Comparison of ENCODE assay signal across 1 cellular context in the genomic region with DNA sequence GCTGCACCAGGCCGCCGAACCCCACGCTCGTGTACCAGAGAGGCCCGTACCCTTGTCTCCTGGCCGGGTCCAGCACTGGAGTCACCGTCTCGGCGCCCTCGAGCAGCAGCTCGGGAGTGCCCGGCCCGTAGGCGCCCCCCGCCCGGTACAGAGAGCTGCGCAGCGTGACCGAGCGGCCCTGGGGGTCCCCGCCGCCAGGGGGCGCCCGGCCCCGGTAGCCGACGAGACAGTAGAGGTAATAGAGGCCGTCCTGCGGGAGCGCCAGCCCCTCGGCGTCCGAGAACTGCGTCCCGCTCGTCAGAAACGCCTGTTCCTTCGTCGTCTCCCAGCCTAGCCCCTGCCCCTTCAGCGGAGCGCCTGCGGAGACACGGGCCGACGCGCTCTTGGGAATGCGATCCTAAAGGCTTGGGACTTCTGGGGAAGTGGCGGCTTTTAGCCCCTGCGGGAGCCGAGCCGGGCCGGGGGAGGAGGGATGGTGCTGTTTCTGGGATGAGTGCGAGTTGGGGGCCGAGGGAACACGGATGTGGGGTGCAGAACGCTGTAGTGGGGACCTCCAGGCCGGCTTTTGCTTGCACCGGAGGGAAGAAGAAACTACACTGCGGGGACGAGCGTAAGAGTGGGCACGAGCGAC.
TF ChIP-seq lines count a peak whose summit lies in the region.

No MANE protein-coding gene starts in this region.

TF ChIP-seq in K562, 482 proteins besides CTCF, POLR2A, EP300 and RAD21 (continued from another document and continues in another):
- no peak for TF ChIP-seq ZNF280B (CRISPR knock-in tag; IDR thresholded peaks at IDR 0.05)
- TF ChIP-seq U2AF1 (optimal IDR thresholded peaks at IDR 0.05; ENCODE audit: low read depth, low read length), result no peak
- TF ChIP-seq C11orf30 (IDR thresholded peaks at IDR 0.05; ENCODE audit: low read depth), result no peak
- no peak for TF ChIP-seq MEIS2 (IDR thresholded peaks at IDR 0.05; ENCODE audit: partially characterized antibody)
- peak; percentile 94 for TF ChIP-seq RBFOX2 (IDR thresholded peaks at IDR 0.05; ENCODE audit: low read depth, low read length)
- TF ChIP-seq ZNF24 (IDR thresholded peaks at IDR 0.05), result peak; percentile 77; the same call in 1 of the 2 replicates
- TF ChIP-seq HDGF (IDR thresholded peaks at IDR 0.05), result no peak; the same call in 1 of the 2 replicates
- TF ChIP-seq ZNF41 (CRISPR knock-in tag; conservative IDR thresholded peaks at IDR 0.05), result no peak
- no peak for TF ChIP-seq RFX7 (CRISPR knock-in tag; IDR thresholded peaks at IDR 0.05)
- TF ChIP-seq IRF9 (tag; IDR thresholded peaks at IDR 0.05), result no peak
- TF ChIP-seq NR2F6 (CRISPR knock-in tag; IDR thresholded peaks at IDR 0.05), result no peak
- peak; percentile 97 for TF ChIP-seq CXXC5 (CRISPR knock-in tag; IDR thresholded peaks at IDR 0.05)
- 0 out of 2 replicates have a peak, but pooled peaks have one; percentile 62 for TF ChIP-seq FOXP1 (CRISPR knock-in tag; IDR thresholded peaks at IDR 0.05)
- TF ChIP-seq ZBTB11 (CRISPR knock-in tag; IDR thresholded peaks at IDR 0.05), result peak in 1 of 3 experiments; percentile 76; a peak in 2 of 6 replicates
- TF ChIP-seq, protein P1, sequence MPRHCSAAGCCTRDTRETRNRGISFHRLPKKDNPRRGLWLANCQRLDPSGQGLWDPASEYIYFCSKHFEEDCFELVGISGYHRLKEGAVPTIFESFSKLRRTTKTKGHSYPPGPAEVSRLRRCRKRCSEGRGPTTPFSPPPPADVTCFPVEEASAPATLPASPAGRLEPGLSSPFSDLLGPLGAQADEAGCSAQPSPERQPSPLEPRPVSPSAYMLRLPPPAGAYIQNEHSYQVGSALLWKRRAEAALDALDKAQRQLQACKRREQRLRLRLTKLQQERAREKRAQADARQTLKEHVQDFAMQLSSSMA (CRISPR knock-in tag; IDR thresholded peaks at IDR 0.05), result no peak
- peak; percentile 92 to 93 for TF ChIP-seq MAZ (CRISPR knock-in tag; conservative IDR thresholded peaks at IDR 0.05 in 1 of 2, IDR thresholded peaks at IDR 0.05 in 1 of 2)
- peak in 1 of 2 experiments; percentile 62; a peak in 1 of 4 replicates for TF ChIP-seq NONO (IDR thresholded peaks at IDR 0.05; ENCODE audit: low read depth in 2 of 2, low read length in 1 of 2)
- TF ChIP-seq NFATC3 (IDR thresholded peaks at IDR 0.05), result no peak
- TF ChIP-seq SREBF1 (IDR thresholded peaks at IDR 0.05; ENCODE audit: borderline replicate concordance, low read depth, low read length), result no peak
- no peak for TF ChIP-seq ZNF79 (CRISPR knock-in tag; IDR thresholded peaks at IDR 0.05; ENCODE audit: low read depth)
- no peak for TF ChIP-seq ZFP30 (CRISPR knock-in tag; IDR thresholded peaks at IDR 0.05; ENCODE audit: borderline replicate concordance)
- TF ChIP-seq ZNF324 (CRISPR knock-in tag; IDR thresholded peaks at IDR 0.05), result no peak
- no peak for TF ChIP-seq RBM17 (IDR thresholded peaks at IDR 0.05; ENCODE audit: borderline replicate concordance, low read depth, low read length)
- peak; percentile 23; the same call in 1 of the 2 replicates for TF ChIP-seq TEAD4 (IDR thresholded peaks at IDR 0.05; ENCODE audit: low read length)
- no peak for TF ChIP-seq TEAD4 (CRISPR knock-in tag; IDR thresholded peaks at IDR 0.05; ENCODE audit: borderline replicate concordance)
- TF ChIP-seq, protein P2, sequence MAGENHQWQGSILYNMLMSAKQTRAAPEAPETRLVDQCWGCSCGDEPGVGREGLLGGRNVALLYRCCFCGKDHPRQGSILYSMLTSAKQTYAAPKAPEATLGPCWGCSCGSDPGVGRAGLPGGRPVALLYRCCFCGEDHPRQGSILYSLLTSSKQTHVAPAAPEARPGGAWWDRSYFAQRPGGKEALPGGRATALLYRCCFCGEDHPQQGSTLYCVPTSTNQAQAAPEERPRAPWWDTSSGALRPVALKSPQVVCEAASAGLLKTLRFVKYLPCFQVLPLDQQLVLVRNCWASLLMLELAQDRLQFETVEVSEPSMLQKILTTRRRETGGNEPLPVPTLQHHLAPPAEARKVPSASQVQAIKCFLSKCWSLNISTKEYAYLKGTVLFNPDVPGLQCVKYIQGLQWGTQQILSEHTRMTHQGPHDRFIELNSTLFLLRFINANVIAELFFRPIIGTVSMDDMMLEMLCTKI (IDR thresholded peaks at IDR 0.05; ENCODE audit: partially characterized antibody), result no peak
- TF ChIP-seq NCOA4 (IDR thresholded peaks at IDR 0.05; ENCODE audit: partially characterized antibody), result no peak
- TF ChIP-seq ZEB2 (IDR thresholded peaks at IDR 0.05), result no peak
- TF ChIP-seq MLLT1 (IDR thresholded peaks at IDR 0.05), result peak; percentile 26 to 45; a peak in 1 of 4 replicates
- peak; percentile 84 for TF ChIP-seq KDM5B (IDR thresholded peaks at IDR 0.05; ENCODE audit: insufficient replicate concordance, low read depth, low read length)
- 0 out of 2 replicates have a peak, but pooled peaks have one; percentile 55 for TF ChIP-seq HIVEP1 (CRISPR knock-in tag; IDR thresholded peaks at IDR 0.05)
- no peak for TF ChIP-seq FOS (IDR thresholded peaks at IDR 0.05; ENCODE audit: extremely low read depth, insufficient read length)
- TF ChIP-seq SMC3 (conservative IDR thresholded peaks at IDR 0.05; ENCODE audit: insufficient read depth, low read depth, low read length), result peak; percentile 83
- TF ChIP-seq POLR2AphosphoS2 (IDR thresholded peaks at IDR 0.05; ENCODE audit: low read length), result no peak
- TF ChIP-seq KAT7 (CRISPR knock-in tag; IDR thresholded peaks at IDR 0.05; ENCODE audit: borderline replicate concordance), result peak; percentile 87
- no peak for TF ChIP-seq STAT5B (CRISPR knock-in tag; IDR thresholded peaks at IDR 0.05)
- TF ChIP-seq PTTG1 (tag; IDR thresholded peaks at IDR 0.05; ENCODE audit: low read depth), result no peak
- TF ChIP-seq ZNF174 (CRISPR knock-in tag; IDR thresholded peaks at IDR 0.05), result no peak
- 0 out of 2 replicates have a peak, but pooled peaks have one; percentile 54 for TF ChIP-seq SMARCA4 (IDR thresholded peaks at IDR 0.05)
- peak; percentile 77 for TF ChIP-seq JUND (IDR thresholded peaks at IDR 0.05; ENCODE audit: borderline replicate concordance, low read depth, low read length)
- no peak for TF ChIP-seq JUND (tag; IDR thresholded peaks at IDR 0.05; ENCODE audit: borderline replicate concordance, low read depth, low read length)
- no peak for TF ChIP-seq DACH1 (IDR thresholded peaks at IDR 0.05; ENCODE audit: partially characterized antibody)
- TF ChIP-seq CBX2 (IDR thresholded peaks at IDR 0.05; ENCODE audit: insufficient read depth, low read length, poor library complexity, severe bottlenecking), result no peak
- no peak for TF ChIP-seq SPI1 (IDR thresholded peaks at IDR 0.05; ENCODE audit: borderline replicate concordance, low read depth, low read length)
- peak; percentile 96 for TF ChIP-seq XRCC5 (IDR thresholded peaks at IDR 0.05; ENCODE audit: low read depth, low read length)
- TF ChIP-seq, protein P3, sequence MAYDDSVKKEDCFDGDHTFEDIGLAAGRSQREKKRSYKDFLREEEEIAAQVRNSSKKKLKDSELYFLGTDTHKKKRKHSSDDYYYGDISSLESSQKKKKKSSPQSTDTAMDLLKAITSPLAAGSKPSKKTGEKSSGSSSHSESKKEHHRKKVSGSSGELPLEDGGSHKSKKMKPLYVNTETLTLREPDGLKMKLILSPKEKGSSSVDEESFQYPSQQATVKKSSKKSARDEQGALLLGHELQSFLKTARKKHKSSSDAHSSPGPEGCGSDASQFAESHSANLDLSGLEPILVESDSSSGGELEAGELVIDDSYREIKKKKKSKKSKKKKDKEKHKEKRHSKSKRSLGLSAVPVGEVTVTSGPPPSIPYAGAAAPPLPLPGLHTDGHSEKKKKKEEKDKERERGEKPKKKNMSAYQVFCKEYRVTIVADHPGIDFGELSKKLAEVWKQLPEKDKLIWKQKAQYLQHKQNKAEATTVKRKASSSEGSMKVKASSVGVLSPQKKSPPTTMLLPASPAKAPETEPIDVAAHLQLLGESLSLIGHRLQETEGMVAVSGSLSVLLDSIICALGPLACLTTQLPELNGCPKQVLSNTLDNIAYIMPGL (CRISPR knock-in tag; IDR thresholded peaks at IDR 0.05), result no peak; the same call in none of the 2 replicates
- peak; percentile 81 for TF ChIP-seq ZNF12 (CRISPR knock-in tag; IDR thresholded peaks at IDR 0.05)
- no peak for TF ChIP-seq KLF10 (CRISPR knock-in tag; IDR thresholded peaks at IDR 0.05)
- TF ChIP-seq FOXP4 (CRISPR knock-in tag; IDR thresholded peaks at IDR 0.05; ENCODE audit: borderline replicate concordance), result no peak
- TF ChIP-seq PATZ1 (CRISPR knock-in tag; IDR thresholded peaks at IDR 0.05; ENCODE audit: borderline replicate concordance), result no peak
- no peak for TF ChIP-seq PURB (CRISPR knock-in tag; IDR thresholded peaks at IDR 0.05; ENCODE audit: low read depth)
- TF ChIP-seq TBP (optimal IDR thresholded peaks at IDR 0.05; ENCODE audit: low read depth, low read length), result peak; percentile 80
